Comparison of ENCODE assay signal across 21 cellular contexts in genomic region chr10:78320990-78321389, GRCh38.
"Had no signal": no experiment of that assay in that cellular context is flagged by ENCODE, and none has a peak within 500 bp of the region (broad histone marks: within the 10 kb centered on the region; RNA-seq: fewer than 3 reads in every experiment).

No MANE protein-coding gene starts in this region.

- H3K36me3 Mint-ChIP-seq: neural progenitor cell, type B pancreatic cell had no signal

- H3K27me3 ChIP-seq: cardiac muscle cell, neural progenitor cell, ovary, right lobe of liver, suprapubic skin had no signal

- H3K27me3 Mint-ChIP-seq: activated CD4-positive, alpha-beta T cell treated with anti-CD3 and anti-CD28 coated beads for 36 hours; stimulated activated naive CD8-positive, alpha-beta T cell treated with anti-CD3 and anti-CD28 coated beads, Interleukin-15, amount 100 ng/mL, for 72 hours; type B pancreatic cell had no signal

- H3K4me1 ChIP-seq: foreskin keratinocyte, right lobe of liver had no signal

- H3K4me3 ChIP-seq: cardiac muscle cell, lower lobe of right lung, neural progenitor cell, ovary, right lobe of liver, suprapubic skin had no signal

- DNase-seq: activated CD4-positive, alpha-beta T cell treated with anti-CD3 and anti-CD28 coated beads for 36 hours; activated CD4-positive, alpha-beta T cell treated with anti-CD3 and anti-CD28 coated beads, Interleukin-2, amount 50 U/mL, for 48 hours; activated gamma-delta T cell treated with Interleukin-2 at 50 U/mL for 16 hours; amygdala; effector memory CD8-positive, alpha-beta T cell; foreskin keratinocyte; hippocampal formation; lower lobe of right lung; ovary; small intestine; stimulated activated CD4-positive, alpha-beta T cell treated with anti-CD3 and anti-CD28 coated beads, Interleukin-15, amount 100 ng/mL, for 24 hours; stimulated activated CD4-positive, alpha-beta T cell treated with anti-CD3 and anti-CD28 coated beads, Interleukin-2, amount 100 ng/mL, for 48 hours; stimulated activated naive CD8-positive, alpha-beta T cell treated with anti-CD3 and anti-CD28 coated beads, Interleukin-15, amount 100 ng/mL, for 72 hours had no signal

- ATAC-seq: activated naive CD4-positive, alpha-beta T cell treated with anti-CD3 and anti-CD28 coated beads, Interleukin-2, amount 50 U/mL, for 72 hours; foreskin keratinocyte; lower lobe of right lung; right lobe of liver had no signal

- H3K27ac ChIP-seq: cardiac muscle cell, epithelial cell of prostate, foreskin keratinocyte, lower lobe of right lung, neural progenitor cell, ovary, right lobe of liver, suprapubic skin had no signal

- H3K9me3 ChIP-seq: ovary, suprapubic skin had no signal

- H3K9me3 Mint-ChIP-seq: type B pancreatic cell had no signal

- H3K27ac Mint-ChIP-seq: activated CD4-positive, alpha-beta T cell treated with anti-CD3 and anti-CD28 coated beads for 36 hours; mesothelial cell of epicardium; type B pancreatic cell had no signal

- H3K4me3 Mint-ChIP-seq: activated CD4-positive, alpha-beta T cell treated with anti-CD3 and anti-CD28 coated beads for 36 hours; mesothelial cell of epicardium; neural progenitor cell; stimulated activated naive CD8-positive, alpha-beta T cell treated with anti-CD3 and anti-CD28 coated beads, Interleukin-15, amount 100 ng/mL, for 72 hours; type B pancreatic cell had no signal

- H3K36me3 ChIP-seq: cardiac muscle cell, lower lobe of right lung, neural progenitor cell, ovary, right lobe of liver, suprapubic skin had no signal
